Comparison of ENCODE assay signal across 8 cellular contexts in genomic region chr5:62306494-62307363, GRCh38. TPM values are rescaled to one million over a fixed set of nuclear protein-coding genes. Genes with fewer than 3 reads are reported as not detected.
DNase-seq lines count a peak whose midpoint lies in the region; ATAC-seq and TF ChIP-seq lines count a peak whose summit lies in the region.

No MANE protein-coding gene starts in this region.

- peaks cover 5% of the 10 kb centered on the region for H3K79me1 ChIP-seq in neuronal stem cell (ENCODE audit: low read depth, low read length)

- peak overlapping the region; percentile 90 for H2AFZ ChIP-seq in neuronal stem cell (ENCODE audit: low read length)

- H3K9ac ChIP-seq in neuronal stem cell (ENCODE audit: low read depth, low read length, poor library complexity), result peak overlapping the region; percentile 94

- no peak overlapping the region for H2BK120ac ChIP-seq in neuronal stem cell (ENCODE audit: low read depth, low read length)

- ATAC-seq in GM18867 (IDR thresholded peaks at IDR 0.05; ENCODE audit: unreplicated experiment) (peak; percentile 28), HG03097 (IDR thresholded peaks at IDR 0.05; ENCODE audit: low FRiP score, unreplicated experiment) (peak; percentile 22), Panc1 (peak; percentile 46), foreskin keratinocyte (peak; percentile 36)

- no peak overlapping the region for H3K4ac ChIP-seq in neuronal stem cell (ENCODE audit: low read length)

- no peak overlapping the region for H2BK12ac ChIP-seq in neuronal stem cell (ENCODE audit: low read length)

- peak overlapping the region; percentile 25 for H3K14ac ChIP-seq in neuronal stem cell (ENCODE audit: low read length)

- H3K4me1 ChIP-seq in Panc1 (ENCODE audit: control insufficient read depth, insufficient read depth, low read length) (peaks cover 14% of the 10 kb centered on the region), foreskin keratinocyte (peaks cover 7% of the 10 kb centered on the region), neuronal stem cell (ENCODE audit: control insufficient read depth in 2 of 2, insufficient read depth in 1 of 2, low read depth in 1 of 2, low read length in 2 of 2) (peaks cover 4 to 5% of the 10 kb centered on the region in 2 donors)

- H3K4me2 ChIP-seq in neuronal stem cell (ENCODE audit: insufficient read depth, low read length, poor library complexity, severe bottlenecking), result peak overlapping the region; percentile 64

- H4K91ac ChIP-seq in neuronal stem cell (ENCODE audit: low read depth, low read length, poor library complexity), result no peak overlapping the region

- in situ Hi-C loops in ACHN (cut with HindIII; ENCODE audit: low pct_ligation_motif_present, low pct_unique_long_range_greater_than_20kb, low sequenced_read_pairs), result no loop called here
- in situ Hi-C loops in Panc1 (cut with HindIII; ENCODE audit: low pct_unique_long_range_greater_than_20kb, low sequenced_read_pairs), result no loop called here

- peak overlapping the region; percentile 92 for H2AK5ac ChIP-seq in neuronal stem cell (ENCODE audit: low read depth, low read length)

- H3K27ac ChIP-seq in Panc1 (ENCODE audit: low read length) (peak overlapping the region; percentile 90), foreskin keratinocyte (peak overlapping the region; percentile 75), neuronal stem cell (replicated peaks; ENCODE audit: low read length) (peak overlapping the region; percentile 94), temporal lobe (ENCODE audit: low read depth, low read length) (peak overlapping the region; percentile 85)

- CTCF ChIA-PET in Panc1 (lab: Charles Lee), result interaction anchor here (0.6 kb wide), 1 partner anchor 45 kb away, joined by 8 read pairs; no protein-coding TSS in a partner anchor

- peak overlapping the region; percentile 99 for H3K18ac ChIP-seq in neuronal stem cell (ENCODE audit: low read length)

- H3K23ac ChIP-seq in neuronal stem cell (ENCODE audit: low read depth, low read length, poor library complexity), result peak overlapping the region; percentile 66

- BruUV-seq in Panc1 (replicated peaks; lab: Mats Ljungman, UMichigan), result no TSS peak

- peak; percentile 37 for DNase-seq in ACHN
- DNase-seq in Panc1 (ENCODE audit: low read depth, low spot score), result no peak
- peak; percentile 47 for DNase-seq in activated gamma-delta T cell (lab: John Stamatoyannopoulos, UW)
- peak; percentile 23 to 28 for DNase-seq in foreskin keratinocyte
- no peak for DNase-seq in neuronal stem cell (ENCODE audit: low spot score)

- no peak for TF ChIP-seq CTCF in Panc1 (IDR thresholded peaks at IDR 0.05)
- no peak for TF ChIP-seq CTCF in foreskin keratinocyte (conservative IDR thresholded peaks at IDR 0.05)

- no peaks in the 10 kb centered on the region; the same call in 1 of the 2 replicates for H3K36me3 ChIP-seq in Panc1 (ENCODE audit: control insufficient read depth, insufficient read depth, low read length)
- peaks cover 0 to 34% of the 10 kb centered on the region in 2 donors for H3K36me3 ChIP-seq in neuronal stem cell (replicated peaks in 1 of 2; ENCODE audit: control insufficient read depth in 2 of 2, insufficient read depth in 2 of 2, low read length in 2 of 2)

- H2BK5ac ChIP-seq in neuronal stem cell (ENCODE audit: low read length), result peak overlapping the region; percentile 100

- H4K8ac ChIP-seq in neuronal stem cell (ENCODE audit: low read depth, low read length), result no peak overlapping the region

- H3K9me3 ChIP-seq in Panc1 (ENCODE audit: control insufficient read depth, insufficient read depth, low read depth, low read length) (no peaks in the 10 kb centered on the region), neuronal stem cell (replicated peaks in 1 of 2; ENCODE audit: control insufficient read depth in 2 of 2, insufficient read depth in 1 of 2, low read depth in 1 of 2, low read length in 2 of 2) (no peaks in the 10 kb centered on the region)

- H3K27me3 ChIP-seq in Panc1 (ENCODE audit: control insufficient read depth, insufficient read depth, low read length) (no peaks in the 10 kb centered on the region), foreskin keratinocyte (no peaks in the 10 kb centered on the region), neuronal stem cell (ENCODE audit: control insufficient read depth in 3 of 3, insufficient read depth in 3 of 3, low read depth in 1 of 3, low read length in 3 of 3) (no peaks in the 10 kb centered on the region)

- H3K4me3 ChIP-seq in Panc1 (ENCODE audit: low read depth in 2 of 2, low read length in 2 of 2), result peak overlapping the region; percentile 89 to 94
- H3K4me3 ChIP-seq in neuronal stem cell (ENCODE audit: low read length in 2 of 2), result peak overlapping the region; percentile 86 to 100

- WGBS in neuronal stem cell (ENCODE audit: extremely low coverage in 2 of 2, insufficient read length in 2 of 2, insufficient replicate concordance in 1 of 2), 2 donors, result no CpG with 5 or more reads among the region's 71 CpGs

- H2BK15ac ChIP-seq in neuronal stem cell (ENCODE audit: low read length), result no peak overlapping the region

- intact Hi-C loops in Panc1 (cut with micrococcal nuclease; ENCODE audit: unreplicated experiment), result no loop called here

- POLR2A ChIA-PET in Panc1 (lab: Charles Lee), result no interaction called here

RNA-seq across cellular contexts. Expression of gene KIF2A, which starts 0.7 kb away (rescaled TPM):
- total RNA-seq in Panc1 (2021; ENCODE audit: unreplicated experiment), result 58.9 TPM
- 33.6 TPM for polyA plus RNA-seq in Panc1 (2012; ENCODE audit: insufficient read length)
- 53.8 and 54.7 TPM in 2 replicates for total RNA-seq in foreskin keratinocyte
- 8.2 and 10.6 TPM in 2 replicates for polyA plus RNA-seq in foreskin keratinocyte
- 70.1 TPM for polyA plus RNA-seq in neuronal stem cell (2013, experiment 1 of 2)
- 70.2 TPM for polyA plus RNA-seq in neuronal stem cell (2013, experiment 2 of 2)
- total RNA-seq in temporal lobe, result 274 TPM

Comparison
In these comparisons a context has a peak if more than half of its experiments do, and no peak if none do; other contexts are left out.
1. DNase-seq: peak in ACHN (single experiment), activated gamma-delta T cell (single experiment) and foreskin keratinocyte (2 of 2); none in Panc1 (single experiment) and neuronal stem cell (single experiment).
2. Peak in every context shown above with its lines, with median percentiles within 50 percentile points of each other: ATAC-seq and H3K27ac ChIP-seq.